ENCODE assay signal across 20 cellular contexts in genomic region chr22:42696331-42696967, GRCh38. TPM values are rescaled to one million over a fixed set of nuclear protein-coding genes. Genes with fewer than 3 reads are reported as not detected.
DNase-seq lines count a peak whose midpoint lies in the region; ATAC-seq, FAIRE-seq and TF ChIP-seq lines count a peak whose summit lies in the region.
"Had no signal": no experiment of that assay in that cellular context is flagged by ENCODE, and none has a peak within 500 bp of the region (broad histone marks: within the 10 kb centered on the region; RNA-seq: fewer than 3 reads in every experiment).

No MANE protein-coding gene starts in this region.

- TF ChIP-seq CTCF in SU-DHL-6 (IDR thresholded peaks at IDR 0.05; ENCODE audit: insufficient read depth, low read length, poor library complexity, severe bottlenecking) = no peak

- peak; percentile 59 for FAIRE-seq in GM12891 (lab: Jason Lieb, UNC)

- H3K4me3 Mint-ChIP-seq in activated naive CD8-positive, alpha-beta T cell treated with anti-CD3 and anti-CD28 coated beads for 36 hours = no peak overlapping the region
- H3K4me3 Mint-ChIP-seq: activated CD4-positive, alpha-beta memory T cell treated with anti-CD3 and anti-CD28 coated beads for 36 hours; activated naive CD8-positive, alpha-beta T cell; activated T-cell treated with anti-CD3 and anti-CD28 coated beads, Interleukin-2, amount 50 U/mL, for 24 hours; stimulated activated effector memory CD8-positive, alpha-beta T cell treated with anti-CD3 and anti-CD28 coated beads, Interleukin-12 subunit alpha, Interleukin-12 subunit beta, amount 100 ng/mL, for 72 hours; T-cell had no signal

- H3K4me3 ChIP-seq in SU-DHL-6 (ENCODE audit: insufficient read depth, low read length, poor library complexity, severe bottlenecking) (no peak overlapping the region), subcutaneous abdominal adipose tissue (ENCODE audit: low read depth in 1 of 5, low read length in 5 of 5) (no peak overlapping the region)
- H3K4me3 ChIP-seq: spleen had no signal

- H3F3A ChIP-seq in SU-DHL-6 (ENCODE audit: insufficient read depth) = no peaks in the 10 kb centered on the region

- no peak for TF ChIP-seq POLR2A in GM12891 (IDR thresholded peaks at IDR 0.05; ENCODE audit: low read depth, low read length)

- no peaks in the 10 kb centered on the region for H3K9me2 ChIP-seq in SU-DHL-6 (replicated peaks; ENCODE audit: insufficient read depth, low read length)

- no peaks in the 10 kb centered on the region for H4K20me1 ChIP-seq in SU-DHL-6 (ENCODE audit: low read depth, low read length)

- ATAC-seq in GM19035 (IDR thresholded peaks at IDR 0.05; ENCODE audit: unreplicated experiment) = no peak
- ATAC-seq: stimulated activated effector memory CD8-positive, alpha-beta T cell treated with anti-CD3 and anti-CD28 coated beads, Interleukin-12 subunit alpha, Interleukin-12 subunit beta, amount 100 ng/mL, for 72 hours; T-cell had no signal

- no peak overlapping the region for H3K27ac Mint-ChIP-seq in activated naive CD8-positive, alpha-beta T cell treated with anti-CD3 and anti-CD28 coated beads for 36 hours
- H3K27ac Mint-ChIP-seq: activated CD4-positive, alpha-beta memory T cell treated with anti-CD3 and anti-CD28 coated beads for 36 hours; activated naive CD8-positive, alpha-beta T cell; activated T-cell treated with anti-CD3 and anti-CD28 coated beads, Interleukin-2, amount 50 U/mL, for 24 hours; stimulated activated effector memory CD8-positive, alpha-beta T cell treated with anti-CD3 and anti-CD28 coated beads, Interleukin-12 subunit alpha, Interleukin-12 subunit beta, amount 100 ng/mL, for 72 hours; T-cell had no signal

- H3K4me2 ChIP-seq in SU-DHL-6 (ENCODE audit: low read depth, low read length, poor library complexity, severe bottlenecking) = peak overlapping the region; percentile 1

- H3K27me3 Mint-ChIP-seq in activated naive CD8-positive, alpha-beta T cell treated with anti-CD3 and anti-CD28 coated beads for 36 hours = no peaks in the 10 kb centered on the region
- H3K27me3 Mint-ChIP-seq: activated CD4-positive, alpha-beta memory T cell treated with anti-CD3 and anti-CD28 coated beads for 36 hours; activated naive CD8-positive, alpha-beta T cell; activated T-cell treated with anti-CD3 and anti-CD28 coated beads, Interleukin-2, amount 50 U/mL, for 24 hours had no signal

- H3K36me3 Mint-ChIP-seq in activated naive CD8-positive, alpha-beta T cell treated with anti-CD3 and anti-CD28 coated beads for 36 hours = no peaks in the 10 kb centered on the region
- H3K36me3 Mint-ChIP-seq: activated CD4-positive, alpha-beta memory T cell treated with anti-CD3 and anti-CD28 coated beads for 36 hours; activated naive CD8-positive, alpha-beta T cell; stimulated activated effector memory CD8-positive, alpha-beta T cell treated with anti-CD3 and anti-CD28 coated beads, Interleukin-12 subunit alpha, Interleukin-12 subunit beta, amount 100 ng/mL, for 72 hours; T-cell had no signal

- H3K9me3 Mint-ChIP-seq in activated naive CD8-positive, alpha-beta T cell treated with anti-CD3 and anti-CD28 coated beads for 36 hours = no peaks in the 10 kb centered on the region
- H3K9me3 Mint-ChIP-seq: activated CD4-positive, alpha-beta memory T cell treated with anti-CD3 and anti-CD28 coated beads for 36 hours; activated T-cell treated with anti-CD3 and anti-CD28 coated beads, Interleukin-2, amount 50 U/mL, for 24 hours; stimulated activated effector memory CD8-positive, alpha-beta T cell treated with anti-CD3 and anti-CD28 coated beads, Interleukin-12 subunit alpha, Interleukin-12 subunit beta, amount 100 ng/mL, for 72 hours; T-cell had no signal

- H3K27ac ChIP-seq in SU-DHL-6 (ENCODE audit: low read depth, low read length) (peak overlapping the region; percentile 62), subcutaneous abdominal adipose tissue (ENCODE audit: low read depth, low read length) (peak overlapping the region; percentile 62)
- H3K27ac ChIP-seq: parathyroid adenoma, VCaP had no signal

- H3K27me3 ChIP-seq in SU-DHL-6 (ENCODE audit: low read length) (no peaks in the 10 kb centered on the region), subcutaneous abdominal adipose tissue (ENCODE audit: control insufficient read depth in 5 of 5, insufficient read depth in 4 of 5, low read length in 5 of 5) (peaks cover 0 to 2% (median 0%) of the 10 kb centered on the region in 5 donors)
- H3K27me3 ChIP-seq: spleen had no signal

- H3K9ac ChIP-seq in SU-DHL-6 (ENCODE audit: low read length) (no peak overlapping the region), subcutaneous abdominal adipose tissue (ENCODE audit: low read length in 5 of 5) (no peak overlapping the region)
- H3K9ac ChIP-seq: parathyroid adenoma had no signal

- H3K36me3 ChIP-seq in SU-DHL-6 (ENCODE audit: low read length) = no peaks in the 10 kb centered on the region
- peaks cover 0 to 33% (median 27%) of the 10 kb centered on the region in 5 donors for H3K36me3 ChIP-seq in subcutaneous abdominal adipose tissue (ENCODE audit: control insufficient read depth in 5 of 5, insufficient read depth in 5 of 5, low read length in 5 of 5)

- H3K4me1 Mint-ChIP-seq in activated naive CD8-positive, alpha-beta T cell treated with anti-CD3 and anti-CD28 coated beads for 36 hours = no peaks in the 10 kb centered on the region
- H3K4me1 Mint-ChIP-seq: stimulated activated effector memory CD8-positive, alpha-beta T cell treated with anti-CD3 and anti-CD28 coated beads, Interleukin-12 subunit alpha, Interleukin-12 subunit beta, amount 100 ng/mL, for 72 hours; T-cell had no signal

- H3K4me1 ChIP-seq in subcutaneous abdominal adipose tissue (ENCODE audit: control insufficient read depth in 5 of 5, insufficient read depth in 5 of 5, low read length in 5 of 5) = peaks cover 3 to 35% (median 29%) of the 10 kb centered on the region in 5 donors
- H3K4me1 ChIP-seq: parathyroid adenoma had no signal

- peaks cover 9% of the 10 kb centered on the region for H3K79me2 ChIP-seq in SU-DHL-6 (ENCODE audit: insufficient read depth, low read length)
- H3K79me2 ChIP-seq: parathyroid adenoma had no signal

- H3K9me3 ChIP-seq in SU-DHL-6 (ENCODE audit: insufficient read depth, low read length) (no peaks in the 10 kb centered on the region), subcutaneous abdominal adipose tissue (ENCODE audit: control insufficient read depth in 5 of 5, low read length in 5 of 5) (no peaks in the 10 kb centered on the region)
- H3K9me3 ChIP-seq: spleen had no signal

- H2AFZ ChIP-seq in SU-DHL-6 (ENCODE audit: low read depth, low read length, severe bottlenecking) = no peak overlapping the region
- H2AFZ ChIP-seq: parathyroid adenoma had no signal

- DNase-seq in GM12891 (ENCODE audit: insufficient read length, low spot score) = no peak
- peak; percentile 7 for DNase-seq in iPS-NIHi11 (ENCODE audit: low spot score)
- no peak for DNase-seq in H4 (ENCODE audit: low spot score)
- DNase-seq in activated naive CD8-positive, alpha-beta T cell treated with anti-CD3 and anti-CD28 coated beads for 36 hours = no peak
- no peak for DNase-seq in NCI-H128 (lab: John Stamatoyannopoulos, UW; ENCODE audit: unreplicated experiment)
- DNase-seq: activated CD4-positive, alpha-beta memory T cell treated with anti-CD3 and anti-CD28 coated beads for 36 hours; activated T-cell treated with anti-CD3 and anti-CD28 coated beads, Interleukin-2, amount 50 U/mL, for 24 hours; EL; NCI-H1694; NCI-H345; spleen; T-cell had no signal

TF ChIP-seq in GM12891, 5 proteins besides CTCF, POLR2A, EP300 and RAD21:
- TF ChIP-seq TAF1 (IDR thresholded peaks at IDR 0.05; ENCODE audit: low read depth, low read length) (no peak), PAX5 (IDR thresholded peaks at IDR 0.05; ENCODE audit: insufficient read depth, low read length, severe bottlenecking) (no peak), POU2F2 (IDR thresholded peaks at IDR 0.05; ENCODE audit: low read depth, low read length) (no peak), POLR2AphosphoS5 (IDR thresholded peaks at IDR 0.05; ENCODE audit: low read depth, low read length) (no peak), SPI1 (IDR thresholded peaks at IDR 0.05; ENCODE audit: low read depth, low read length) (no peak)

RNA-seq across cellular contexts. Expression of gene A4GALT, which starts 24.2 kb away (rescaled TPM):
- 11.9 TPM for polyA plus RNA-seq in GM12891 (2012; ENCODE audit: low read depth, missing spikeins)
- total RNA-seq in H4 (2014; rRNA removed; shearing (Covaris generic)) = 0.48 and 2.2 TPM in 2 replicates
- total RNA-seq in activated naive CD8-positive, alpha-beta T cell treated with anti-CD3 and anti-CD28 coated beads for 36 hours = under 1 TPM in 1 of 2 experiments, not detected in 1; 0.08 TPM
- total RNA-seq: activated CD4-positive, alpha-beta memory T cell treated with anti-CD3 and anti-CD28 coated beads for 36 hours had no signal

RNA-seq across cellular contexts. Expression of gene CYB5R3, which starts 47.3 kb away (rescaled TPM):
- 87.7 TPM for polyA plus RNA-seq in GM12891 (2012; ENCODE audit: low read depth, missing spikeins)
- 44.0 and 48.4 TPM in 2 replicates for total RNA-seq in H4 (2014; rRNA removed; shearing (Covaris generic))
- total RNA-seq in activated naive CD8-positive, alpha-beta T cell treated with anti-CD3 and anti-CD28 coated beads for 36 hours = 10 to 100 TPM; 62.7 to 64.3 TPM

RNA-seq across cellular contexts. Expression of gene ATP5MGL, which starts 56.0 kb away (rescaled TPM):
- not detected for polyA plus RNA-seq in GM12891 (2012; ENCODE audit: low read depth, missing spikeins)
- total RNA-seq in H4 (2014; rRNA removed; shearing (Covaris generic)) = not detected in 2 replicates
- total RNA-seq in activated naive CD8-positive, alpha-beta T cell treated with anti-CD3 and anti-CD28 coated beads for 36 hours = under 1 TPM; 0.37 to 0.56 TPM
- polyA plus RNA-seq: spleen, urinary bladder had no signal
